1 cellular context compared by ENCODE assay signal in the genomic region with DNA sequence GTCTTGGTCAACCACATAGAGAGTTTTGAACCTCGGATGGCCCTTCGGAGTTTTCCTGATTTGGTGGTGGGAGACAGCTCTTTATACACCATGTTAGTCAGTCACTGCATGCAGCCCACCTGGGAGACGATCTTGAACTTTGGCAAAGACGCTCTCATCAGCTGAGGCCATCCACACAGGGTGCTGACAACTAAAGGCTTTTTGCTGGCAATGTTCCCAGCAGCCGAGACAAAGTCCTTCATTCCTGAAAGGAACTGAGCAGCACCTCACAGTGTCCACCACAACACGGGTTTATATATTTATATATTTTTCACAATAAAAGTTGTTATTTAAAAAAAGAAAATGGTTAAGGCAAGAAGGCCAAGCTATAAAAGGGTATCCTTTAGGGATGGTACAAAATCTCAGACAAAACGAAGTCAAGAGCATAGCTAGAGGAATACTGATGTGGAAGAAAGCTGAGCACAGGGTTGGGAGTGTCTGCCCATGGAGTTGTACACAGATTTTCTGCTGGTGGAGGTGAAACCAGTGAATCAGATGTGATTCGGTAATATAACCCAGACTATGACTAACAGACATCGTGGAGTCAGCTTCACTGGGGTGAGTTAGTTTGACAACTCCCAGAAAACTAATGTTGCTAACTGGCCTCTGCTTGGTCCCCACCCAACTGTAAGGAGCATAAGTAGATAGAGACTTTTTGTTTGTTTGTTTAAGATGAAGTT.
TF ChIP-seq lines count a peak whose summit lies in the region.

No MANE protein-coding gene starts in this region.

TF ChIP-seq in HepG2, 621 proteins besides CTCF, POLR2A, EP300 and RAD21 (continued from another document and continues in another):
- TF ChIP-seq STAG1 (CRISPR knock-in tag; IDR thresholded peaks at IDR 0.05) = no peak
- TF ChIP-seq ZNF709 (CRISPR knock-in tag; IDR thresholded peaks at IDR 0.05) = no peak
- TF ChIP-seq KAT2B (IDR thresholded peaks at IDR 0.05; ENCODE audit: borderline replicate concordance, low read depth, low read length) = no peak
- no peak for TF ChIP-seq CBX2 (IDR thresholded peaks at IDR 0.05; ENCODE audit: low read depth, low read length)
- no peak for TF ChIP-seq CBX2 (CRISPR knock-in tag; IDR thresholded peaks at IDR 0.05; ENCODE audit: low read depth)
- TF ChIP-seq, protein P1, sequence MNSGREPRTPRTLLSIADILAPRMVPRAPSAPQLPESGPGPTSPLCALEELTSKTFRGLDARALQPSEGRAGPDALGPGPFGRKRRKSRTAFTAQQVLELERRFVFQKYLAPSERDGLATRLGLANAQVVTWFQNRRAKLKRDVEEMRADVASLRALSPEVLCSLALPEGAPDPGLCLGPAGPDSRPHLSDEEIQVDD (CRISPR knock-in tag; IDR thresholded peaks at IDR 0.05; ENCODE audit: borderline replicate concordance) = no peak
- TF ChIP-seq MATR3 (CRISPR knock-in tag; IDR thresholded peaks at IDR 0.05) = no peak
- no peak for TF ChIP-seq TBX3 (IDR thresholded peaks at IDR 0.05; ENCODE audit: borderline replicate concordance)
- no peak for TF ChIP-seq GFI1 (CRISPR knock-in tag; IDR thresholded peaks at IDR 0.05; ENCODE audit: borderline replicate concordance)
- peak; percentile 84; the same call in 1 of the 2 replicates for TF ChIP-seq ZNF549 (CRISPR knock-in tag; IDR thresholded peaks at IDR 0.05)
- no peak for TF ChIP-seq TARDBP (CRISPR knock-in tag; IDR thresholded peaks at IDR 0.05)
- TF ChIP-seq, protein P2, sequence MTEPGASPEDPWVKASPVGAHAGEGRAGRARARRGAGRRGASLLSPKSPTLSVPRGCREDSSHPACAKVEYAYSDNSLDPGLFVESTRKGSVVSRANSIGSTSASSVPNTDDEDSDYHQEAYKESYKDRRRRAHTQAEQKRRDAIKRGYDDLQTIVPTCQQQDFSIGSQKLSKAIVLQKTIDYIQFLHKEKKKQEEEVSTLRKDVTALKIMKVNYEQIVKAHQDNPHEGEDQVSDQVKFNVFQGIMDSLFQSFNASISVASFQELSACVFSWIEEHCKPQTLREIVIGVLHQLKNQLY (CRISPR knock-in tag; IDR thresholded peaks at IDR 0.05) = no peak
- TF ChIP-seq ZNF33B (CRISPR knock-in tag; IDR thresholded peaks at IDR 0.05) = no peak
- TF ChIP-seq NFYC (CRISPR knock-in tag; IDR thresholded peaks at IDR 0.05) = no peak
- peak; percentile 67; the same call in 1 of the 2 replicates for TF ChIP-seq ZBTB7B (CRISPR knock-in tag; IDR thresholded peaks at IDR 0.05)
- no peak for TF ChIP-seq ZNF558 (CRISPR knock-in tag; IDR thresholded peaks at IDR 0.05; ENCODE audit: borderline replicate concordance)
- TF ChIP-seq, protein P3, sequence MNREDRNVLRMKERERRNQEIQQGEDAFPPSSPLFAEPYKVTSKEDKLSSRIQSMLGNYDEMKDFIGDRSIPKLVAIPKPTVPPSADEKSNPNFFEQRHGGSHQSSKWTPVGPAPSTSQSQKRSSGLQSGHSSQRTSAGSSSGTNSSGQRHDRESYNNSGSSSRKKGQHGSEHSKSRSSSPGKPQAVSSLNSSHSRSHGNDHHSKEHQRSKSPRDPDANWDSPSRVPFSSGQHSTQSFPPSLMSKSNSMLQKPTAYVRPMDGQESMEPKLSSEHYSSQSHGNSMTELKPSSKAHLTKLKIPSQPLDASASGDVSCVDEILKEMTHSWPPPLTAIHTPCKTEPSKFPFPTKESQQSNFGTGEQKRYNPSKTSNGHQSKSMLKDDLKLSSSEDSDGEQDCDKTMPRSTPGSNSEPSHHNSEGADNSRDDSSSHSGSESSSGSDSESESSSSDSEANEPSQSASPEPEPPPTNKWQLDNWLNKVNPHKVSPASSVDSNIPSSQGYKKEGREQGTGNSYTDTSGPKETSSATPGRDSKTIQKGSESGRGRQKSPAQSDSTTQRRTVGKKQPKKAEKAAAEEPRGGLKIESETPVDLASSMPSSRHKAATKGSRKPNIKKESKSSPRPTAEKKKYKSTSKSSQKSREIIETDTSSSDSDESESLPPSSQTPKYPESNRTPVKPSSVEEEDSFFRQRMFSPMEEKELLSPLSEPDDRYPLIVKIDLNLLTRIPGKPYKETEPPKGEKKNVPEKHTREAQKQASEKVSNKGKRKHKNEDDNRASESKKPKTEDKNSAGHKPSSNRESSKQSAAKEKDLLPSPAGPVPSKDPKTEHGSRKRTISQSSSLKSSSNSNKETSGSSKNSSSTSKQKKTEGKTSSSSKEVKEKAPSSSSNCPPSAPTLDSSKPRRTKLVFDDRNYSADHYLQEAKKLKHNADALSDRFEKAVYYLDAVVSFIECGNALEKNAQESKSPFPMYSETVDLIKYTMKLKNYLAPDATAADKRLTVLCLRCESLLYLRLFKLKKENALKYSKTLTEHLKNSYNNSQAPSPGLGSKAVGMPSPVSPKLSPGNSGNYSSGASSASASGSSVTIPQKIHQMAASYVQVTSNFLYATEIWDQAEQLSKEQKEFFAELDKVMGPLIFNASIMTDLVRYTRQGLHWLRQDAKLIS (CRISPR knock-in tag; IDR thresholded peaks at IDR 0.05) = no peak
- no peak for TF ChIP-seq FOXK1 (CRISPR knock-in tag; IDR thresholded peaks at IDR 0.05; ENCODE audit: borderline replicate concordance, low read depth)
- no peak for TF ChIP-seq NPAS2 (CRISPR knock-in tag; IDR thresholded peaks at IDR 0.05; ENCODE audit: borderline replicate concordance)
- TF ChIP-seq, protein P4, sequence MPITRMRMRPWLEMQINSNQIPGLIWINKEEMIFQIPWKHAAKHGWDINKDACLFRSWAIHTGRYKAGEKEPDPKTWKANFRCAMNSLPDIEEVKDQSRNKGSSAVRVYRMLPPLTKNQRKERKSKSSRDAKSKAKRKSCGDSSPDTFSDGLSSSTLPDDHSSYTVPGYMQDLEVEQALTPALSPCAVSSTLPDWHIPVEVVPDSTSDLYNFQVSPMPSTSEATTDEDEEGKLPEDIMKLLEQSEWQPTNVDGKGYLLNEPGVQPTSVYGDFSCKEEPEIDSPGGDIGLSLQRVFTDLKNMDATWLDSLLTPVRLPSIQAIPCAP (CRISPR knock-in tag; IDR thresholded peaks at IDR 0.05; ENCODE audit: low read depth) = no peak
- TF ChIP-seq FOSL1 (CRISPR knock-in tag; IDR thresholded peaks at IDR 0.05; ENCODE audit: borderline replicate concordance) = no peak
- TF ChIP-seq, protein P5, sequence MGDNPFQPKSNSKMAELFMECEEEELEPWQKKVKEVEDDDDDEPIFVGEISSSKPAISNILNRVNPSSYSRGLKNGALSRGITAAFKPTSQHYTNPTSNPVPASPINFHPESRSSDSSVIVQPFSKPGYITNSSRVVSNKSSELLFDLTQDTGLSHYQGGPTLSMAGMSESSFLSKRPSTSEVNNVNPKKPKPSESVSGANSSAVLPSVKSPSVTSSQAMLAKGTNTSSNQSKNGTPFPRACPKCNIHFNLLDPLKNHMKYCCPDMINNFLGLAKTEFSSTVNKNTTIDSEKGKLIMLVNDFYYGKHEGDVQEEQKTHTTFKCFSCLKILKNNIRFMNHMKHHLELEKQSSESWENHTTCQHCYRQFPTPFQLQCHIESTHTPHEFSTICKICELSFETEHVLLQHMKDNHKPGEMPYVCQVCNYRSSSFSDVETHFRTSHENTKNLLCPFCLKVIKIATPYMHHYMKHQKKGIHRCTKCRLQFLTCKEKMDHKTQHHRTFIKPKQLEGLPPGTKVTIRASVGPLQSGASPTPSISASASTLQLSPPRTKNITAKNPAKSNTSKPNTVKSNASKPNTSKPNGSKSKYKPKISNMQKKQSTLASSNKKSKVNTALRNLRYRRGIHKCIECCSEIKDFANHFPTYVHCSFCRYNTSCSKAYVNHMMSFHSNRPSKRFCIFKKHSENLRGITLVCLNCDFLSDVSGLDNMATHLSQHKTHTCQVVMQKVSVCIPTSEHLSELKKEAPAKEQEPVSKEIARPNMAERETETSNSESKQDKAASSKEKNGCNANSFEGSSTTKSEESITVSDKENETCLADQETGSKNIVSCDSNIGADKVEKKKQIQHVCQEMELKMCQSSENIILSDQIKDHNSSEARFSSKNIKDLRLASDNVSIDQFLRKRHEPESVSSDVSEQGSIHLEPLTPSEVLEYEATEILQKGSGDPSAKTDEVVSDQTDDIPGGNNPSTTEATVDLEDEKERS (CRISPR knock-in tag; IDR thresholded peaks at IDR 0.05) = no peak
- no peak for TF ChIP-seq PITX1 (CRISPR knock-in tag; IDR thresholded peaks at IDR 0.05)
- no peak for TF ChIP-seq REL (CRISPR knock-in tag; conservative IDR thresholded peaks at IDR 0.05)
- TF ChIP-seq ZNF354B (CRISPR knock-in tag; IDR thresholded peaks at IDR 0.05) = no peak
- no peak for TF ChIP-seq SIN3B (IDR thresholded peaks at IDR 0.05; ENCODE audit: low read length)
- no peak for TF ChIP-seq MBD4 (IDR thresholded peaks at IDR 0.05; ENCODE audit: borderline replicate concordance, low read length)
- TF ChIP-seq CBFB (CRISPR knock-in tag; IDR thresholded peaks at IDR 0.05) = no peak
- TF ChIP-seq ZNF292 (CRISPR knock-in tag; IDR thresholded peaks at IDR 0.05; ENCODE audit: borderline replicate concordance, low read depth) = 0 out of 2 replicates have a peak, but pooled peaks have one; percentile 34
- TF ChIP-seq, protein P6, sequence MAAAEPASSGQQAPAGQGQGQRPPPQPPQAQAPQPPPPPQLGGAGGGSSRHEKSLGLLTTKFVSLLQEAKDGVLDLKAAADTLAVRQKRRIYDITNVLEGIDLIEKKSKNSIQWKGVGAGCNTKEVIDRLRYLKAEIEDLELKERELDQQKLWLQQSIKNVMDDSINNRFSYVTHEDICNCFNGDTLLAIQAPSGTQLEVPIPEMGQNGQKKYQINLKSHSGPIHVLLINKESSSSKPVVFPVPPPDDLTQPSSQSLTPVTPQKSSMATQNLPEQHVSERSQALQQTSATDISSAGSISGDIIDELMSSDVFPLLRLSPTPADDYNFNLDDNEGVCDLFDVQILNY (CRISPR knock-in tag; conservative IDR thresholded peaks at IDR 0.05) = no peak
- no peak for TF ChIP-seq HCFC1 (IDR thresholded peaks at IDR 0.05; ENCODE audit: low read depth, low read length)
- TF ChIP-seq, protein P7, sequence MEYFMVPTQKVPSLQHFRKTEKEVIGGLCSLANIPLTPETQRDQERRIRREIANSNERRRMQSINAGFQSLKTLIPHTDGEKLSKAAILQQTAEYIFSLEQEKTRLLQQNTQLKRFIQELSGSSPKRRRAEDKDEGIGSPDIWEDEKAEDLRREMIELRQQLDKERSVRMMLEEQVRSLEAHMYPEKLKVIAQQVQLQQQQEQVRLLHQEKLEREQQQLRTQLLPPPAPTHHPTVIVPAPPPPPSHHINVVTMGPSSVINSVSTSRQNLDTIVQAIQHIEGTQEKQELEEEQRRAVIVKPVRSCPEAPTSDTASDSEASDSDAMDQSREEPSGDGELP (IDR thresholded peaks at IDR 0.05; ENCODE audit: borderline replicate concordance, low read depth) = peak; percentile 79; the same call in 1 of the 2 replicates
- peak; percentile 23; the same call in 1 of the 2 replicates for TF ChIP-seq RXRB (CRISPR knock-in tag; IDR thresholded peaks at IDR 0.05; ENCODE audit: borderline replicate concordance)
- TF ChIP-seq, protein P8, sequence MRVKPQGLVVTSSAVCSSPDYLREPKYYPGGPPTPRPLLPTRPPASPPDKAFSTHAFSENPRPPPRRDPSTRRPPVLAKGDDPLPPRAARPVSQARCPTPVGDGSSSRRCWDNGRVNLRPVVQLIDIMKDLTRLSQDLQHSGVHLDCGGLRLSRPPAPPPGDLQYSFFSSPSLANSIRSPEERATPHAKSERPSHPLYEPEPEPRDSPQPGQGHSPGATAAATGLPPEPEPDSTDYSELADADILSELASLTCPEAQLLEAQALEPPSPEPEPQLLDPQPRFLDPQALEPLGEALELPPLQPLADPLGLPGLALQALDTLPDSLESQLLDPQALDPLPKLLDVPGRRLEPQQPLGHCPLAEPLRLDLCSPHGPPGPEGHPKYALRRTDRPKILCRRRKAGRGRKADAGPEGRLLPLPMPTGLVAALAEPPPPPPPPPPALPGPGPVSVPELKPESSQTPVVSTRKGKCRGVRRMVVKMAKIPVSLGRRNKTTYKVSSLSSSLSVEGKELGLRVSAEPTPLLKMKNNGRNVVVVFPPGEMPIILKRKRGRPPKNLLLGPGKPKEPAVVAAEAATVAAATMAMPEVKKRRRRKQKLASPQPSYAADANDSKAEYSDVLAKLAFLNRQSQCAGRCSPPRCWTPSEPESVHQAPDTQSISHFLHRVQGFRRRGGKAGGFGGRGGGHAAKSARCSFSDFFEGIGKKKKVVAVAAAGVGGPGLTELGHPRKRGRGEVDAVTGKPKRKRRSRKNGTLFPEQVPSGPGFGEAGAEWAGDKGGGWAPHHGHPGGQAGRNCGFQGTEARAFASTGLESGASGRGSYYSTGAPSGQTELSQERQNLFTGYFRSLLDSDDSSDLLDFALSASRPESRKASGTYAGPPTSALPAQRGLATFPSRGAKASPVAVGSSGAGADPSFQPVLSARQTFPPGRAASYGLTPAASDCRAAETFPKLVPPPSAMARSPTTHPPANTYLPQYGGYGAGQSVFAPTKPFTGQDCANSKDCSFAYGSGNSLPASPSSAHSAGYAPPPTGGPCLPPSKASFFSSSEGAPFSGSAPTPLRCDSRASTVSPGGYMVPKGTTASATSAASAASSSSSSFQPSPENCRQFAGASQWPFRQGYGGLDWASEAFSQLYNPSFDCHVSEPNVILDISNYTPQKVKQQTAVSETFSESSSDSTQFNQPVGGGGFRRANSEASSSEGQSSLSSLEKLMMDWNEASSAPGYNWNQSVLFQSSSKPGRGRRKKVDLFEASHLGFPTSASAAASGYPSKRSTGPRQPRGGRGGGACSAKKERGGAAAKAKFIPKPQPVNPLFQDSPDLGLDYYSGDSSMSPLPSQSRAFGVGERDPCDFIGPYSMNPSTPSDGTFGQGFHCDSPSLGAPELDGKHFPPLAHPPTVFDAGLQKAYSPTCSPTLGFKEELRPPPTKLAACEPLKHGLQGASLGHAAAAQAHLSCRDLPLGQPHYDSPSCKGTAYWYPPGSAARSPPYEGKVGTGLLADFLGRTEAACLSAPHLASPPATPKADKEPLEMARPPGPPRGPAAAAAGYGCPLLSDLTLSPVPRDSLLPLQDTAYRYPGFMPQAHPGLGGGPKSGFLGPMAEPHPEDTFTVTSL (CRISPR knock-in tag; IDR thresholded peaks at IDR 0.05; ENCODE audit: borderline replicate concordance) = no peak
- TF ChIP-seq MAFG (CRISPR knock-in tag; IDR thresholded peaks at IDR 0.05) = no peak
- TF ChIP-seq ZNF260 (CRISPR knock-in tag; IDR thresholded peaks at IDR 0.05; ENCODE audit: borderline replicate concordance, low read depth) = no peak
- no peak for TF ChIP-seq RCOR2 (CRISPR knock-in tag; IDR thresholded peaks at IDR 0.05)
- no peak for TF ChIP-seq ZNF274 (CRISPR knock-in tag; IDR thresholded peaks at IDR 0.05)
- 0 out of 2 replicates have a peak, but pooled peaks have one; percentile 22 for TF ChIP-seq SAP130 (CRISPR knock-in tag; IDR thresholded peaks at IDR 0.05; ENCODE audit: low read depth)
- 0 out of 2 replicates have a peak, but pooled peaks have one; percentile 14 for TF ChIP-seq HNF4G (IDR thresholded peaks at IDR 0.05; ENCODE audit: borderline replicate concordance, low read depth, low read length)
- no peak for TF ChIP-seq HNF4G (CRISPR knock-in tag; IDR thresholded peaks at IDR 0.05; ENCODE audit: borderline replicate concordance, low read depth)
- no peak for TF ChIP-seq ZNF510 (CRISPR knock-in tag; IDR thresholded peaks at IDR 0.05; ENCODE audit: low read depth)
- TF ChIP-seq, protein P9, sequence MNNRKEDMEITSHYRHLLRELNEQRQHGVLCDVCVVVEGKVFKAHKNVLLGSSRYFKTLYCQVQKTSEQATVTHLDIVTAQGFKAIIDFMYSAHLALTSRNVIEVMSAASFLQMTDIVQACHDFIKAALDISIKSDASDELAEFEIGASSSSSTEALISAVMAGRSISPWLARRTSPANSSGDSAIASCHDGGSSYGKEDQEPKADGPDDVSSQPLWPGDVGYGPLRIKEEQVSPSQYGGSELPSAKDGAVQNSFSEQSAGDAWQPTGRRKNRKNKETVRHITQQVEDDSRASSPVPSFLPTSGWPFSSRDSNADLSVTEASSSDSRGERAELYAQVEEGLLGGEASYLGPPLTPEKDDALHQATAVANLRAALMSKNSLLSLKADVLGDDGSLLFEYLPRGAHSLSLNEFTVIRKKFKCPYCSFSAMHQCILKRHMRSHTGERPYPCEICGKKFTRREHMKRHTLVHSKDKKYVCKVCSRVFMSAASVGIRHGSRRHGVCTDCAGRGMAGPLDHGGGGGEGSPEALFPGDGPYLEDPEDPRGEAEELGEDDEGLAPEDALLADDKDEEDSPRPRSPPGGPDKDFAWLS (CRISPR knock-in tag; IDR thresholded peaks at IDR 0.05; ENCODE audit: borderline replicate concordance) = no peak
- TF ChIP-seq GLI4 (CRISPR knock-in tag; IDR thresholded peaks at IDR 0.05; ENCODE audit: borderline replicate concordance) = no peak
